In genomic region chr4:172957216-172957615, GRCh38 we compare ENCODE assay signal across 33 cellular contexts.
DNase-seq lines count a peak whose midpoint lies in the region; ATAC-seq, FAIRE-seq and TF ChIP-seq lines count a peak whose summit lies in the region.
"Had no signal": no experiment of that assay in that cellular context is flagged by ENCODE, and none has a peak within 500 bp of the region (broad histone marks: within the 10 kb centered on the region; RNA-seq: fewer than 3 reads in every experiment).

No MANE protein-coding gene starts in this region.

- 0% methylated on average over 4 of the region's 4 CpGs for WGBS in K562 (ENCODE audit: insufficient coverage, low coverage, missing lambda C conversion rate)
- no CpG with 5 or more reads among the region's 4 CpGs for WGBS in mesendoderm (ENCODE audit: extremely low coverage, insufficient coverage, low lambda C conversion rate)

- H2BK5ac ChIP-seq in mesendoderm (ENCODE audit: low read length), result no peak overlapping the region

- peak; percentile 60 for FAIRE-seq in K562 (lab: Jason Lieb, UNC)
- FAIRE-seq: A204.1, A549, D721Med had no signal

- TF ChIP-seq RAD21 in K562 (CRISPR knock-in tag; conservative IDR thresholded peaks at IDR 0.05 in 1 of 2, IDR thresholded peaks at IDR 0.05 in 1 of 2), result no peak

- H3K9me3 ChIP-seq in K562 (replicated peaks; ENCODE audit: control insufficient read depth, insufficient read depth, low read depth, low read length), result no peaks in the 10 kb centered on the region
- H3K9me3 ChIP-seq: A549; BE2C; BLaER1; BLaER1 treated with 17β-estradiol and CSF1 and Interleukin-3, amounts not matched to agents 10 nM and 100 nM; Caco-2 had no signal

- H3K79me1 ChIP-seq in mesendoderm (ENCODE audit: low read length), result no peaks in the 10 kb centered on the region

- CTCF ChIA-PET in K562 (lab: Yijun Ruan, JAX; ENCODE audit: low intra/inter-chr PET ratio), result no interaction called here

- H4K8ac ChIP-seq in mesendoderm (ENCODE audit: low read depth, low read length), result no peak overlapping the region

- H3K4me1 ChIP-seq in K562 (replicated peaks in 1 of 2; ENCODE audit: control insufficient read depth in 2 of 2, insufficient read depth in 2 of 2, low read length in 2 of 2) (peaks cover 0 to 14% of the 10 kb centered on the region in 2 experiments; a peak in 3 of 5 replicates), mesendoderm (ENCODE audit: control insufficient read depth, low read depth, low read length) (no peaks in the 10 kb centered on the region)
- H3K4me1 ChIP-seq: BE2C; BLaER1; BLaER1 treated with 17β-estradiol and CSF1 and Interleukin-3, amounts not matched to agents 10 nM and 100 nM; Caco-2 had no signal

- H2BK120ac ChIP-seq in mesendoderm (ENCODE audit: low read depth, low read length), result no peak overlapping the region

- H3K79me2 ChIP-seq in K562 (ENCODE audit: control insufficient read depth, insufficient read depth, low read length) (no peaks in the 10 kb centered on the region), mesendoderm (ENCODE audit: control insufficient read depth, insufficient read depth, low read length) (no peaks in the 10 kb centered on the region)

- H3K27ac ChIP-seq in K562 (ENCODE audit: extremely low read depth, low read depth, low read length) (peak overlapping the region; percentile 43; the same call in 1 of the 3 replicates), mesendoderm (ENCODE audit: low read depth, low read length) (no peak overlapping the region), caudate nucleus (ENCODE audit: low read depth, low read length) (no peak overlapping the region)
- H3K27ac ChIP-seq: 22Rv1; A549; BLaER1; BLaER1 treated with 17β-estradiol and CSF1 and Interleukin-3, amounts not matched to agents 10 nM and 100 nM; C4-2B had no signal

- no peak overlapping the region for H2BK15ac ChIP-seq in mesendoderm (replicated peaks; ENCODE audit: low read depth)

- peak overlapping the region; percentile 41; the same call in 1 of the 2 replicates for H3K4me2 ChIP-seq in K562 (ENCODE audit: insufficient read depth, low read length)
- H3K4me2 ChIP-seq in mesendoderm (ENCODE audit: low read length), result no peak overlapping the region
- H3K4me2 ChIP-seq: A549; BLaER1; BLaER1 treated with 17β-estradiol and CSF1 and Interleukin-3, amounts not matched to agents 10 nM and 100 nM had no signal

- H2AFZ ChIP-seq in K562 (ENCODE audit: low read depth, low read length), result peak overlapping the region; percentile 56

- intact Hi-C loops in K562 (cut with micrococcal nuclease), result loop anchor here (2.0 kb wide), 1 partner anchor 42 kb away; no protein-coding TSS in a partner anchor

- H3K36me3 ChIP-seq in K562 (ENCODE audit: control insufficient read depth, insufficient read depth, low read length) (no peaks in the 10 kb centered on the region), mesendoderm (ENCODE audit: control insufficient read depth, insufficient read depth, low read length) (no peaks in the 10 kb centered on the region)
- H3K36me3 ChIP-seq: BE2C; BLaER1; BLaER1 treated with 17β-estradiol and CSF1 and Interleukin-3, amounts not matched to agents 10 nM and 100 nM had no signal

- no peak overlapping the region for H3K4me3 ChIP-seq in K562
- H3K4me3 ChIP-seq in mesendoderm (ENCODE audit: low read length), result no peak overlapping the region
- H3K4me3 ChIP-seq: A549; BLaER1; BLaER1 treated with 17β-estradiol and CSF1 and Interleukin-3, amounts not matched to agents 10 nM and 100 nM had no signal

- H3K4ac ChIP-seq in mesendoderm (ENCODE audit: low read depth, low read length), result no peak overlapping the region

- BruUV-seq in K562 (replicated peaks; lab: Mats Ljungman, UMichigan), result no TSS peak

- no peak overlapping the region for H3K18ac ChIP-seq in mesendoderm (ENCODE audit: low read length)

- no peaks in the 10 kb centered on the region for H3K9me1 ChIP-seq in K562 (ENCODE audit: control insufficient read depth, insufficient read depth, low read length)

- TF ChIP-seq EP300 in K562 (IDR thresholded peaks at IDR 0.05; ENCODE audit: low read length), result no peak

- no peak for TF ChIP-seq CTCF in K562 (IDR thresholded peaks at IDR 0.05 in 2 of 3, conservative IDR thresholded peaks at IDR 0.05 in 1 of 3; ENCODE audit: insufficient read depth in 2 of 3, low read depth in 1 of 3, low read length in 3 of 3)

- in situ Hi-C loops in K562 (cut with MboI), result no loop called here

- peak; percentile 56; the same call in 1 of the 3 replicates for ATAC-seq in K562
- ATAC-seq: A549; CD8-positive, alpha-beta T cell had no signal

- no peaks in the 10 kb centered on the region for H4K20me1 ChIP-seq in K562 (replicated peaks; ENCODE audit: control insufficient read depth, insufficient read depth, low read length)
- H4K20me1 ChIP-seq: BLaER1; BLaER1 treated with 17β-estradiol and CSF1 and Interleukin-3, amounts not matched to agents 10 nM and 100 nM had no signal

- peak; percentile 69 for DNase-seq in OCI-M1 (lab: John Stamatoyannopoulos, UW)
- peak in 1 of 4 experiments; percentile 37 for DNase-seq in K562 (ENCODE audit: extremely low read depth in 1 of 4, low spot score in 3 of 4)
- DNase-seq in mesendoderm, result peak; percentile 35
- DNase-seq in HuH-7.5 (ENCODE audit: low spot score), result no peak
- no peak for DNase-seq in GDM1 (lab: John Stamatoyannopoulos, UW)
- DNase-seq in caudate nucleus (lab: John Stamatoyannopoulos, UW), result no peak
- DNase-seq: 8988T; ACHN; AML-193; BE2C; C1 segment of cervical spinal cord; Caco-2; Calu3; CD4-positive, alpha-beta memory T cell; CD4-positive, alpha-beta T cell; CD4-positive, CD25-positive, alpha-beta regulatory T cell; CD8-positive, alpha-beta memory T cell; CD8-positive, alpha-beta T cell; COR-L47; DMS 273 treated with DMSO at 0.1 percent for 48 hours; DMS153; DMS53; DMS79; DMS79 treated with DMSO at 0.1 percent for 48 hours; DND-41; EL had no signal

- H3K9ac ChIP-seq in K562 (ENCODE audit: insufficient read depth in 1 of 2, low read depth in 2 of 2, low read length in 2 of 2) (no peak overlapping the region), mesendoderm (ENCODE audit: low read length) (no peak overlapping the region)
- H3K9ac ChIP-seq: BLaER1; BLaER1 treated with 17β-estradiol and CSF1 and Interleukin-3, amounts not matched to agents 10 nM and 100 nM had no signal

- no peak for TF ChIP-seq POLR2A in K562 (conservative IDR thresholded peaks at IDR 0.05)

- H4K5ac ChIP-seq in mesendoderm (ENCODE audit: low read length), result no peak overlapping the region

- H3K56ac ChIP-seq in mesendoderm (ENCODE audit: low read length), result no peak overlapping the region

- H3K23ac ChIP-seq in mesendoderm (ENCODE audit: low read length), result no peak overlapping the region

- POLR2A ChIA-PET in K562 (lab: Yijun Ruan, JAX), result interaction anchor here (0.6 kb wide), 1 partner anchor 99 kb away, joined by 3 read pairs; no protein-coding TSS in a partner anchor

- no peak overlapping the region for H2AK5ac ChIP-seq in mesendoderm (ENCODE audit: low read length)

- H3K27me3 ChIP-seq in K562 (ENCODE audit: control insufficient read depth in 2 of 2, insufficient read depth in 2 of 2, low read length in 2 of 2), result no peaks in the 10 kb centered on the region; a peak in 1 of 5 replicates
- H3K27me3 ChIP-seq in mesendoderm (ENCODE audit: insufficient read depth, low read length, poor library complexity), result no peaks in the 10 kb centered on the region
- H3K27me3 ChIP-seq: BE2C; BLaER1; BLaER1 treated with 17β-estradiol and CSF1 and Interleukin-3, amounts not matched to agents 10 nM and 100 nM had no signal

TF ChIP-seq in K562, 482 proteins besides CTCF, POLR2A, EP300 and RAD21 (continues in another document):
- TF ChIP-seq PHTF2 (CRISPR knock-in tag; IDR thresholded peaks at IDR 0.05) (no peak), TEAD2 (tag; IDR thresholded peaks at IDR 0.05) (no peak), SIRT6 (IDR thresholded peaks at IDR 0.05; ENCODE audit: low read depth, low read length) (no peak), SOX6 (IDR thresholded peaks at IDR 0.05) (peak; percentile 87), SP1 (CRISPR knock-in tag; IDR thresholded peaks at IDR 0.05) (no peak), HDAC6 (IDR thresholded peaks at IDR 0.05; ENCODE audit: low read depth, low read length) (no peak), PBX2 (CRISPR knock-in tag; IDR thresholded peaks at IDR 0.05; ENCODE audit: low read depth) (no peak), PBX2 (tag; conservative IDR thresholded peaks at IDR 0.05; ENCODE audit: low read depth) (peak; percentile 46; the same call in 1 of the 2 replicates), MAFF (IDR thresholded peaks at IDR 0.05; ENCODE audit: low read length) (no peak)
- TF ChIP-seq, protein P1, sequence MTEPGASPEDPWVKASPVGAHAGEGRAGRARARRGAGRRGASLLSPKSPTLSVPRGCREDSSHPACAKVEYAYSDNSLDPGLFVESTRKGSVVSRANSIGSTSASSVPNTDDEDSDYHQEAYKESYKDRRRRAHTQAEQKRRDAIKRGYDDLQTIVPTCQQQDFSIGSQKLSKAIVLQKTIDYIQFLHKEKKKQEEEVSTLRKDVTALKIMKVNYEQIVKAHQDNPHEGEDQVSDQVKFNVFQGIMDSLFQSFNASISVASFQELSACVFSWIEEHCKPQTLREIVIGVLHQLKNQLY (CRISPR knock-in tag; conservative IDR thresholded peaks at IDR 0.05), result no peak

Comparison
In these comparisons a context has a peak if more than half of its experiments do, and no peak if none do; other contexts are left out.
1. DNase-seq: peak in OCI-M1 (single experiment) and mesendoderm (single experiment); none in HuH-7.5 (single experiment), GDM1 (single experiment) and caudate nucleus (0 of 61).